Comparison of ENCODE assay signal across 11 cellular contexts in genomic region chr6:155272353-155273222, GRCh38. TPM values are rescaled to one million over a fixed set of nuclear protein-coding genes. Genes with fewer than 3 reads are reported as not detected.
DNase-seq lines count a peak whose midpoint lies in the region; ATAC-seq and TF ChIP-seq lines count a peak whose summit lies in the region.
"Had no signal": no experiment of that assay in that cellular context is flagged by ENCODE, and none has a peak within 500 bp of the region (broad histone marks: within the 10 kb centered on the region; RNA-seq: fewer than 3 reads in every experiment).

No MANE protein-coding gene starts in this region.

- H3K4me1 Mint-ChIP-seq in GM23338 = peaks cover 21% of the 10 kb centered on the region

- peaks cover 22% of the 10 kb centered on the region for H3K4me1 ChIP-seq in GM23338 (ENCODE audit: insufficient read depth)
- peaks cover 11 to 22% of the 10 kb centered on the region in 2 donors for H3K4me1 ChIP-seq in adrenal gland (replicated peaks in 1 of 2)
- H3K4me1 ChIP-seq in hepatocyte (ENCODE audit: insufficient read depth) = peaks cover 27% of the 10 kb centered on the region
- H3K4me1 ChIP-seq in skeletal muscle tissue (ENCODE audit: control insufficient read depth in 3 of 3, insufficient read depth in 3 of 3, low read length in 3 of 3) = peaks cover 11 to 29% (median 21%) of the 10 kb centered on the region in 3 donors

- H3K9me3 ChIP-seq in adrenal gland (replicated peaks in 1 of 3) = no peaks in the 10 kb centered on the region
- no peaks in the 10 kb centered on the region for H3K9me3 ChIP-seq in hepatocyte (ENCODE audit: low read depth)
- H3K9me3 ChIP-seq in skeletal muscle tissue (ENCODE audit: control insufficient read depth in 3 of 3, low read length in 3 of 3) = no peaks in the 10 kb centered on the region

- H3F3A ChIP-seq in GM23338 (replicated peaks; ENCODE audit: low read depth) = no peaks in the 10 kb centered on the region

- no peak overlapping the region for H3K9ac ChIP-seq in skeletal muscle tissue (ENCODE audit: low read depth in 1 of 3, low read length in 3 of 3)

- H3K4me3 ChIP-seq in GM23338 = no peak overlapping the region
- H3K4me3 ChIP-seq in adrenal gland = no peak overlapping the region
- no peak overlapping the region for H3K4me3 ChIP-seq in hepatocyte
- H3K4me3 ChIP-seq in skeletal muscle tissue (ENCODE audit: low read length in 3 of 3) = no peak overlapping the region

- no peak for TF ChIP-seq POLR2A in adrenal gland (IDR thresholded peaks at IDR 0.05)

- intact Hi-C loops in adrenal gland (cut with DNase I) = no loop called here

- H3K79me2 ChIP-seq in GM23338 (replicated peaks; ENCODE audit: insufficient read depth) = 0 out of 2 replicates have a peak, but pooled peaks cover 5% of the 10 kb centered on the region
- H3K79me2 ChIP-seq in hepatocyte = no peaks in the 10 kb centered on the region

- H3K9me3 Mint-ChIP-seq in GM23338 = no peaks in the 10 kb centered on the region
- H3K9me3 Mint-ChIP-seq: memory B cell had no signal

- H3K27me3 ChIP-seq in GM23338 (ENCODE audit: insufficient read depth) (no peaks in the 10 kb centered on the region), adrenal gland (no peaks in the 10 kb centered on the region), hepatocyte (no peaks in the 10 kb centered on the region), skeletal muscle tissue (ENCODE audit: control insufficient read depth in 3 of 3, insufficient read depth in 3 of 3, low read length in 3 of 3) (no peaks in the 10 kb centered on the region)

- H3K27ac ChIP-seq in GM23338 (ENCODE audit: low read depth) = peak overlapping the region; percentile 78
- peak overlapping the region in 4 of 5 donors; percentile 9 to 69 (median 48) for H3K27ac ChIP-seq in adrenal gland
- peak overlapping the region; percentile 44 for H3K27ac ChIP-seq in hepatocyte
- peak overlapping the region; percentile 42 for H3K27ac ChIP-seq in skeletal muscle tissue (ENCODE audit: low read depth, low read length)

- H3K36me3 ChIP-seq in GM23338 (ENCODE audit: insufficient read depth) (no peaks in the 10 kb centered on the region), adrenal gland (replicated peaks in 1 of 2) (no peaks in the 10 kb centered on the region), hepatocyte (replicated peaks; ENCODE audit: insufficient read depth, low read depth) (no peaks in the 10 kb centered on the region), skeletal muscle tissue (ENCODE audit: control insufficient read depth in 3 of 3, insufficient read depth in 3 of 3, low read length in 3 of 3) (peaks cover 0 to 2% (median 0%) of the 10 kb centered on the region in 3 donors)

- peaks cover 23% of the 10 kb centered on the region for H3K36me3 Mint-ChIP-seq in GM23338 (ENCODE audit: low read depth)

- H3K4me2 ChIP-seq in GM23338 = 0 out of 2 replicates have a peak overlapping the region, but pooled peaks have one; percentile 3
- peak overlapping the region; percentile 4 for H3K4me2 ChIP-seq in hepatocyte

- H2AFZ ChIP-seq in GM23338 (no peak overlapping the region), hepatocyte (no peak overlapping the region)

- 70 to 76% (median 75%) methylated on average over 8 of the region's 8 CpGs for WGBS in adrenal gland, 4 donors
- 75% methylated on average over 8 of the region's 8 CpGs for WGBS in hepatocyte (ENCODE audit: low lambda C conversion rate, missing lambda C conversion rate)

- no peak for ATAC-seq in GM23338
- ATAC-seq in HG02973 (IDR thresholded peaks at IDR 0.05; ENCODE audit: unreplicated experiment) = no peak
- no peak for ATAC-seq in HG03139 (IDR thresholded peaks at IDR 0.05; ENCODE audit: unreplicated experiment)

- no peak for TF ChIP-seq CTCF in GM23338 (conservative IDR thresholded peaks at IDR 0.05; ENCODE audit: low read depth in 2 of 2)
- no peak for TF ChIP-seq CTCF in adrenal gland (IDR thresholded peaks at IDR 0.05)
- no peak for TF ChIP-seq CTCF in hepatocyte (IDR thresholded peaks at IDR 0.05; ENCODE audit: poor library complexity)

- H3K27me3 Mint-ChIP-seq in GM23338 (ENCODE audit: insufficient read depth, low read depth, poor library complexity) = no peaks in the 10 kb centered on the region
- H3K27me3 Mint-ChIP-seq: memory B cell had no signal

- H3K9me2 ChIP-seq in GM23338 (ENCODE audit: insufficient read depth) (no peaks in the 10 kb centered on the region), hepatocyte (replicated peaks; ENCODE audit: insufficient read depth) (no peaks in the 10 kb centered on the region)

- DNase-seq in GM23338 (ENCODE audit: low spot score) = no peak
- no peak for DNase-seq in adrenal gland
- DNase-seq in hepatocyte (ENCODE audit: low spot score) = peak; percentile 29
- DNase-seq in stimulated activated CD4-positive, alpha-beta T cell treated with anti-CD3 and anti-CD28 coated beads, Interleukin-4, amount 100 ng/mL, for 1 hour = no peak
- DNase-seq: effector CD8-positive, alpha-beta T cell; stimulated activated CD4-positive, alpha-beta T cell treated with anti-CD3 and anti-CD28 coated beads, Interleukin-4, amount 100 ng/mL, for 24 hours; T-helper 1 cell had no signal

- peak overlapping the region; percentile 86 for H3K27ac Mint-ChIP-seq in GM23338

- no peak overlapping the region for H3K4me3 Mint-ChIP-seq in GM23338
- H3K4me3 Mint-ChIP-seq: memory B cell had no signal

- H4K20me1 ChIP-seq in GM23338 (replicated peaks; ENCODE audit: insufficient read depth) (no peaks in the 10 kb centered on the region), hepatocyte (ENCODE audit: insufficient read depth, poor library complexity, severe bottlenecking) (no peaks in the 10 kb centered on the region)

TF ChIP-seq in GM23338, 12 proteins besides CTCF, POLR2A, EP300 and RAD21 (continues in another document):
- no peak for TF ChIP-seq CREB1 (CRISPR knock-in tag; IDR thresholded peaks at IDR 0.05; ENCODE audit: low read depth)
- no peak for TF ChIP-seq ZNF331 (CRISPR knock-in tag; IDR thresholded peaks at IDR 0.05; ENCODE audit: low read depth)
- TF ChIP-seq ZNF114 (CRISPR knock-in tag; IDR thresholded peaks at IDR 0.05) = no peak
- TF ChIP-seq REST (IDR thresholded peaks at IDR 0.05; ENCODE audit: unreplicated experiment) = no peak
- no peak for TF ChIP-seq ETS1 (IDR thresholded peaks at IDR 0.05)
- no peak for TF ChIP-seq POLR2AphosphoS5 (IDR thresholded peaks at IDR 0.05; ENCODE audit: low read depth)
- no peak for TF ChIP-seq NANOG (IDR thresholded peaks at IDR 0.05; ENCODE audit: borderline replicate concordance)
- TF ChIP-seq EZH2 (IDR thresholded peaks at IDR 0.05; ENCODE audit: low read depth, unreplicated experiment) = no peak

RNA-seq across cellular contexts. Expression of gene CLDN20, which starts 8.8 kb away (rescaled TPM):
- not detected in 2 replicates for total RNA-seq in GM23338 (2014; rRNA removed; shearing (Covaris generic))
- polyA plus RNA-seq in GM23338 (2016; fragmentation: Nextera tagmentation; extraction: Ambion mirVana) = 0.17 and 0.23 TPM in 2 replicates
- total RNA-seq in adrenal gland = not detected
- not detected for polyA plus RNA-seq in adrenal gland
- not detected in 2 replicates for total RNA-seq in hepatocyte
- polyA plus RNA-seq in hepatocyte = 0.38 and 0.56 TPM in 2 replicates
- not detected for total RNA-seq in skeletal muscle tissue

RNA-seq across cellular contexts. Expression of gene TFB1M, which starts 41.7 kb away (rescaled TPM):
- 37.5 and 51.1 TPM in 2 replicates for total RNA-seq in GM23338 (2014; rRNA removed; shearing (Covaris generic))
- polyA plus RNA-seq in GM23338 (2016; fragmentation: Nextera tagmentation; extraction: Ambion mirVana) = 66.9 and 69.6 TPM in 2 replicates
- 10 to 100 TPM; 17.1 to 55.9 (median 47.1) TPM for total RNA-seq in adrenal gland
- 10 to 100 TPM; 17.4 to 74.8 (median 49.5) TPM for polyA plus RNA-seq in adrenal gland
- 11.2 and 16.4 TPM in 2 replicates for total RNA-seq in hepatocyte
- 10.3 and 14.9 TPM in 2 replicates for polyA plus RNA-seq in hepatocyte
- total RNA-seq in skeletal muscle tissue = 12.5 TPM
